In the genomic region with DNA sequence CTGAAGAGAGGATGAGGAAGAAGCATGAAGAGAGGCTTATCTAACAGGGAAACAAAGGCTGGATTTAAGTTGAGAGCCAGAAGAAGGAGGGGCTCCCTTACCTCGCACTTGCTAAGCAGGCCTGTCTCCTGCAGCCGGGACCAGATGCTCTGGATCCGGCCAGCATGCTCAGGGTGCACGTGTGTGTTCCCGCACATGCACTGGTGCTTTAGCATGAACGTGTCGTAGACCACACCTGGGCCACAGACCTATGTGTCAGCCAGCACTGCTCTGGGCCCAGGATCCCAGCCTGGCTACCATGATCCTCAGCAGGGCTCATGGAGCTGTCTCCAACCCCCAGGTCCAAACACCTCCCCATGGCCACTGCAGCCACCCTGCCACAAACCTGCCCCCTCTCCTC, we compare ENCODE assay signal across 17 cellular contexts.
"Had no signal": no experiment of that assay in that cellular context is flagged by ENCODE, and none has a peak within 500 bp of the region (broad histone marks: within the 10 kb centered on the region; RNA-seq: fewer than 3 reads in every experiment).

No MANE protein-coding gene starts in this region.

- H3K27ac Mint-ChIP-seq: activated CD4-positive, alpha-beta memory T cell treated with anti-CD3 and anti-CD28 coated beads for 36 hours; activated CD4-positive, alpha-beta T cell treated with anti-CD3 and anti-CD28 coated beads for 36 hours; activated naive CD8-positive, alpha-beta T cell treated with anti-CD3 and anti-CD28 coated beads, Interleukin-2, amount 10 ng/mL, durations not matched to agents 7 days and 5 days; activated T-helper 17 cell treated with anti-CD3 and anti-CD28 coated beads, Interleukin-2, amount 50 U/mL, for 72 hours had no signal

- DNase-seq: activated naive CD4-positive, alpha-beta T cell; activated naive CD8-positive, alpha-beta T cell treated with anti-CD3 and anti-CD28 coated beads, Interleukin-2, amount 10 ng/mL, durations not matched to agents 7 days and 5 days; amygdala; gastrocnemius medialis; kidney glomerular epithelial cell; left ventricle myocardium superior; naive B cell; retina; T-helper 2 cell had no signal

- H3K27ac ChIP-seq: neutrophil, suprapubic skin had no signal

- ATAC-seq: activated CD4-positive, alpha-beta T cell treated with anti-CD3 and anti-CD28 coated beads for 36 hours; activated T-helper 17 cell treated with anti-CD3 and anti-CD28 coated beads, Interleukin-2, amount 50 U/mL, for 72 hours; esophagus mucosa; gastrocnemius medialis; left ventricle myocardium superior had no signal

- H3K4me3 ChIP-seq: gastrocnemius medialis, mucosa of descending colon, suprapubic skin had no signal

- H3K27me3 Mint-ChIP-seq: activated CD4-positive, alpha-beta memory T cell treated with anti-CD3 and anti-CD28 coated beads for 36 hours; activated CD4-positive, alpha-beta T cell treated with anti-CD3 and anti-CD28 coated beads for 36 hours; activated naive CD8-positive, alpha-beta T cell treated with anti-CD3 and anti-CD28 coated beads, Interleukin-2, amount 10 ng/mL, durations not matched to agents 7 days and 5 days; activated T-helper 17 cell treated with anti-CD3 and anti-CD28 coated beads, Interleukin-2, amount 50 U/mL, for 72 hours; naive B cell; stimulated activated naive CD8-positive, alpha-beta T cell treated with anti-CD3 and anti-CD28 coated beads, Interleukin-15, amount 100 ng/mL, for 72 hours had no signal

- H3K9me3 Mint-ChIP-seq: activated CD4-positive, alpha-beta memory T cell treated with anti-CD3 and anti-CD28 coated beads for 36 hours; activated naive CD8-positive, alpha-beta T cell treated with anti-CD3 and anti-CD28 coated beads, Interleukin-2, amount 10 ng/mL, durations not matched to agents 7 days and 5 days; activated T-helper 17 cell treated with anti-CD3 and anti-CD28 coated beads, Interleukin-2, amount 50 U/mL, for 72 hours; naive B cell; stimulated activated naive CD8-positive, alpha-beta T cell treated with anti-CD3 and anti-CD28 coated beads, Interleukin-15, amount 100 ng/mL, for 72 hours had no signal

- H3K4me1 ChIP-seq: gastrocnemius medialis had no signal

- H3K9me3 ChIP-seq: gastrocnemius medialis, mucosa of descending colon, neutrophil, suprapubic skin had no signal

- H3K4me3 Mint-ChIP-seq: activated CD4-positive, alpha-beta memory T cell treated with anti-CD3 and anti-CD28 coated beads for 36 hours; activated CD4-positive, alpha-beta T cell treated with anti-CD3 and anti-CD28 coated beads for 36 hours; activated naive CD8-positive, alpha-beta T cell treated with anti-CD3 and anti-CD28 coated beads, Interleukin-2, amount 10 ng/mL, durations not matched to agents 7 days and 5 days; activated T-helper 17 cell treated with anti-CD3 and anti-CD28 coated beads, Interleukin-2, amount 50 U/mL, for 72 hours; stimulated activated naive CD8-positive, alpha-beta T cell treated with anti-CD3 and anti-CD28 coated beads, Interleukin-15, amount 100 ng/mL, for 72 hours had no signal

- H3K27me3 ChIP-seq: gastrocnemius medialis, neutrophil, suprapubic skin had no signal
